Comparison of ENCODE assay signal across 8 cellular contexts in the genomic region with DNA sequence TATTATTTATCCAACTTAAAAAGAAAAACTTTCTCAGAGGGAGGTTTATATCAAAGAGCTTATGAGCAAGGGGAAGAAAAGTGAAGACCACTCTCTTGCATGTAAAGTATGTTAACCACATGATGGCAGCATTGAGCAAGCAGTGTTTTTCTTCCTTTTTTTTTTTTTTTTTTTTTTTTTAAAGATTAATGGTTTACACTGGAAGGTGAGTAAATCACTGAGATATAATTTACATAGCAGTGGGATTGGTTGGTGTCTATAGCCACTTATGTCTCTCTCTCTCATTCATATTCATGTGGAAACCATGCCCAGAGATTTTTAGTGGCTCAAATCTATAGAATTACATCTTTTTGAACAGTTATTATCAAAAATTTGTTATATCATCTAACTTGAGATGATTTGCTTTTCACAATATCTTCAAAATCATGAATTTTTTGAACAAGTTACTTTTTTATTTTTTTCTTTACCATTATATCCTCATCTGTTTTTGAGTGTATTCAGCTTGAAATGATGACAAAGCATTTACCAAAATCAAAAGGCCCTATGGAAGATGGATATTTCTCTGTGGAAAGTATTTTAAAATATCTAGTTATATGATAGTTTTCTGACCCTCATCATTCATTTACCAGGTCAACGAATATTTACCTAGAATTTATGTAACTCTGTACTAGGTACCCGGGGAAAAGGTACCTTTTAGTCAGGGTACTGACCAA. TPM values are rescaled to one million over a fixed set of nuclear protein-coding genes. Genes with fewer than 3 reads are reported as not detected.
A peak's percentile ranks its signal among the peaks of the same experiment; 100 is the strongest.
DNase-seq lines count a peak whose midpoint lies in the region; ATAC-seq and TF ChIP-seq lines count a peak whose summit lies in the region.

No MANE protein-coding gene starts in this region.

- ATAC-seq in HG02870 (IDR thresholded peaks at IDR 0.05; ENCODE audit: unreplicated experiment) (peak; percentile 48), lung (ENCODE audit: insufficient read depth, low FRiP score) (no peak), HG02610 (IDR thresholded peaks at IDR 0.05; ENCODE audit: unreplicated experiment) (no peak), GM19455 (IDR thresholded peaks at IDR 0.05; ENCODE audit: unreplicated experiment) (no peak)

- H3K27ac ChIP-seq in lung (ENCODE audit: low read depth in 1 of 2, low read length in 1 of 2): no peak overlapping the region

- 67 to 83% methylated on average over 2 of the region's 2 CpGs for WGBS in lung, 2 donors

- no peaks in the 10 kb centered on the region for H3K4me1 ChIP-seq in lung (ENCODE audit: control insufficient read depth in 2 of 2, insufficient read depth in 2 of 2, low read length in 2 of 2)

- H3K4me3 ChIP-seq in lung: no peak overlapping the region

- H3K9me3 ChIP-seq in lung (ENCODE audit: control insufficient read depth in 2 of 2, insufficient read depth in 1 of 2, low read length in 1 of 2): no peaks in the 10 kb centered on the region

- no peaks in the 10 kb centered on the region for H3K27me3 ChIP-seq in lung (ENCODE audit: control insufficient read depth, insufficient read depth)

- no peaks in the 10 kb centered on the region for H3K36me3 ChIP-seq in lung (ENCODE audit: control insufficient read depth in 2 of 2, insufficient read depth in 2 of 2, low read length in 2 of 2)

- peak; percentile 35 for TF ChIP-seq CTCF in lung (IDR thresholded peaks at IDR 0.05; ENCODE audit: control extremely low read depth, extremely low read depth)

- DNase-seq in NOMO-1 treated with DMSO at 0.1 percent for 48 hours (lab: John Stamatoyannopoulos, UW; ENCODE audit: unreplicated experiment): peak; percentile 47
- no peak for DNase-seq in NOMO-1 treated with dmso at 0.1 percent for 144 hours (lab: John Stamatoyannopoulos, UW; ENCODE audit: unreplicated experiment)
- peak; percentile 16 for DNase-seq in NCI-H774 (lab: John Stamatoyannopoulos, UW)
- DNase-seq in cerebellar cortex (ENCODE audit: low spot score): peak; percentile 31
- no peak for DNase-seq in lung (ENCODE audit: low spot score)

RNA-seq across cellular contexts. Expression of a gene that starts 31.6 kb away (rescaled TPM):
- 10 to 100 TPM; 15.8 to 32.1 TPM for total RNA-seq in lung
- 10 to 100 TPM; 11.9 to 15.0 TPM for polyA plus RNA-seq in lung

Comparison
In these comparisons a context has a peak if more than half of its experiments do, and no peak if none do; other contexts are left out.
1. DNase-seq: peak in NOMO-1 treated with DMSO at 0.1 percent for 48 hours (single experiment), NCI-H774 (single experiment) and cerebellar cortex (single experiment); none in NOMO-1 treated with dmso at 0.1 percent for 144 hours (single experiment) and lung (single experiment).